In genomic region chr12:121238604-121239334, GRCh38 we compare ENCODE assay signal across 8 cellular contexts. TPM values are rescaled to one million over a fixed set of nuclear protein-coding genes. Genes with fewer than 3 reads are reported as not detected.
DNase-seq lines count a peak whose midpoint lies in the region; ATAC-seq and TF ChIP-seq lines count a peak whose summit lies in the region.

No MANE protein-coding gene starts in this region.

- H3K36me3 Mint-ChIP-seq in activated T-helper 1 cell treated with anti-CD3 and anti-CD28 coated beads, Interleukin-12 subunit alpha, Interleukin-12 subunit beta, Interleukin-2, Interleukin-4 antibody, amounts not matched to agents 30 ng/mL and 10 ng/mL and 1 ng/mL, durations not matched to agents 14 hours and 24 hours and 36 hours (ENCODE audit: low read depth), result peaks cover 33% of the 10 kb centered on the region
- peaks cover 13% of the 10 kb centered on the region for H3K36me3 Mint-ChIP-seq in neural progenitor cell

- no peaks in the 10 kb centered on the region for H3K27me3 Mint-ChIP-seq in activated T-helper 1 cell treated with anti-CD3 and anti-CD28 coated beads, Interleukin-12 subunit alpha, Interleukin-12 subunit beta, Interleukin-2, Interleukin-4 antibody, amounts not matched to agents 30 ng/mL and 10 ng/mL and 1 ng/mL, durations not matched to agents 14 hours and 24 hours and 36 hours (ENCODE audit: insufficient read depth)
- no peaks in the 10 kb centered on the region for H3K27me3 Mint-ChIP-seq in neural progenitor cell (ENCODE audit: insufficient read depth, low read depth)

- peak; percentile 14 for TF ChIP-seq CTCF in neural progenitor cell (IDR thresholded peaks at IDR 0.05)

- ATAC-seq in HG02642 (IDR thresholded peaks at IDR 0.05; ENCODE audit: poor library complexity, unreplicated experiment), result no peak
- ATAC-seq in esophagus mucosa, result no peak

- H3K9me3 Mint-ChIP-seq in activated T-helper 1 cell treated with anti-CD3 and anti-CD28 coated beads, Interleukin-12 subunit alpha, Interleukin-12 subunit beta, Interleukin-2, Interleukin-4 antibody, amounts not matched to agents 30 ng/mL and 10 ng/mL and 1 ng/mL, durations not matched to agents 14 hours and 24 hours and 36 hours, result no peaks in the 10 kb centered on the region
- no peaks in the 10 kb centered on the region for H3K9me3 Mint-ChIP-seq in neural progenitor cell

- peaks cover 32% of the 10 kb centered on the region for H3K4me1 ChIP-seq in neural progenitor cell

- intact Hi-C loops in activated T-helper 1 cell treated with anti-CD3 and anti-CD28 coated beads, Interleukin-12 subunit alpha, Interleukin-12 subunit beta, Interleukin-2, Interleukin-4 antibody, amounts not matched to agents 30 ng/mL and 10 ng/mL and 1 ng/mL, durations not matched to agents 14 hours and 24 hours and 36 hours (cut with micrococcal nuclease), result no loop called here

- no peaks in the 10 kb centered on the region for H3K27me3 ChIP-seq in neural progenitor cell

- peaks cover 30% of the 10 kb centered on the region for H3K4me1 Mint-ChIP-seq in activated T-helper 1 cell treated with anti-CD3 and anti-CD28 coated beads, Interleukin-12 subunit alpha, Interleukin-12 subunit beta, Interleukin-2, Interleukin-4 antibody, amounts not matched to agents 30 ng/mL and 10 ng/mL and 1 ng/mL, durations not matched to agents 14 hours and 24 hours and 36 hours (ENCODE audit: low read depth)
- peaks cover 23% of the 10 kb centered on the region for H3K4me1 Mint-ChIP-seq in neural progenitor cell

- H3K27ac ChIP-seq in neural progenitor cell, result peak overlapping the region; percentile 85

- no peak overlapping the region for H2AFZ ChIP-seq in neural progenitor cell (replicated peaks)

- H3K4me3 ChIP-seq in neural progenitor cell, result no peak overlapping the region

- no peaks in the 10 kb centered on the region for H3K9me3 ChIP-seq in neural progenitor cell (ENCODE audit: low read depth)

- peak; percentile 86 for DNase-seq in DMS79 (lab: John Stamatoyannopoulos, UW)
- DNase-seq in NCI-H1105 (lab: John Stamatoyannopoulos, UW), result peak; percentile 76
- no peak for DNase-seq in activated T-helper 1 cell treated with anti-CD3 and anti-CD28 coated beads, Interleukin-12 subunit alpha, Interleukin-12 subunit beta, Interleukin-2, Interleukin-4 antibody, amounts not matched to agents 30 ng/mL and 10 ng/mL and 1 ng/mL, durations not matched to agents 14 hours and 24 hours and 36 hours (ENCODE audit: low spot score)
- peak; percentile 67 for DNase-seq in neural progenitor cell (ENCODE audit: low spot score)
- no peak for DNase-seq in erythroblast (lab: John Stamatoyannopoulos, UW)
- no peak for DNase-seq in GM19238 (ENCODE audit: insufficient read length, low spot score)

- H3K4me2 ChIP-seq in neural progenitor cell, result peak overlapping the region; percentile 40

- no peak overlapping the region for H3K4me3 Mint-ChIP-seq in activated T-helper 1 cell treated with anti-CD3 and anti-CD28 coated beads, Interleukin-12 subunit alpha, Interleukin-12 subunit beta, Interleukin-2, Interleukin-4 antibody, amounts not matched to agents 30 ng/mL and 10 ng/mL and 1 ng/mL, durations not matched to agents 14 hours and 24 hours and 36 hours
- no peak overlapping the region for H3K4me3 Mint-ChIP-seq in neural progenitor cell

- no peaks in the 10 kb centered on the region for H3K36me3 ChIP-seq in neural progenitor cell

- H3K27ac Mint-ChIP-seq in activated T-helper 1 cell treated with anti-CD3 and anti-CD28 coated beads, Interleukin-12 subunit alpha, Interleukin-12 subunit beta, Interleukin-2, Interleukin-4 antibody, amounts not matched to agents 30 ng/mL and 10 ng/mL and 1 ng/mL, durations not matched to agents 14 hours and 24 hours and 36 hours, result peak overlapping the region; percentile 65
- H3K27ac Mint-ChIP-seq in neural progenitor cell, result no peak overlapping the region

- H3K79me2 ChIP-seq in neural progenitor cell (ENCODE audit: low read depth), result no peaks in the 10 kb centered on the region

- peaks cover 26% of the 10 kb centered on the region for H3F3A ChIP-seq in neural progenitor cell (ENCODE audit: low read depth)

- H3K9ac ChIP-seq in neural progenitor cell, result no peak overlapping the region

- H4K20me1 ChIP-seq in neural progenitor cell (ENCODE audit: low read depth), result no peaks in the 10 kb centered on the region

- TF ChIP-seq POLR2A in erythroblast (IDR thresholded peaks at IDR 0.05; ENCODE audit: low read length), result no peak

RNA-seq across cellular contexts. Expression of gene P2RX4, which starts 28.8 kb away (rescaled TPM):
- total RNA-seq in activated T-helper 1 cell treated with anti-CD3 and anti-CD28 coated beads, Interleukin-12 subunit alpha, Interleukin-12 subunit beta, Interleukin-2, Interleukin-4 antibody, amounts not matched to agents 30 ng/mL and 10 ng/mL and 1 ng/mL, durations not matched to agents 14 hours and 24 hours and 36 hours, result 22.8 and 25.3 TPM in 2 replicates
- total RNA-seq in neural progenitor cell (ENCODE audit: low replicate concordance) (10.3 and 30.7 TPM in 2 replicates), esophagus mucosa (5.0 TPM)

RNA-seq across cellular contexts. Expression of gene CAMKK2, which starts 57.7 kb away (rescaled TPM):
- total RNA-seq in activated T-helper 1 cell treated with anti-CD3 and anti-CD28 coated beads, Interleukin-12 subunit alpha, Interleukin-12 subunit beta, Interleukin-2, Interleukin-4 antibody, amounts not matched to agents 30 ng/mL and 10 ng/mL and 1 ng/mL, durations not matched to agents 14 hours and 24 hours and 36 hours, result 38.1 and 41.0 TPM in 2 replicates
- total RNA-seq in neural progenitor cell (ENCODE audit: low replicate concordance), result 21.0 and 31.1 TPM in 2 replicates
- total RNA-seq in esophagus mucosa, result 17.5 TPM

Comparison
In these comparisons a context has a peak if more than half of its experiments do, and no peak if none do; other contexts are left out.
1. DNase-seq: peak in DMS79 (single experiment), NCI-H1105 (single experiment) and neural progenitor cell (single experiment); none in activated T-helper 1 cell treated with anti-CD3 and anti-CD28 coated beads, Interleukin-12 subunit alpha, Interleukin-12 subunit beta, Interleukin-2, Interleukin-4 antibody, amounts not matched to agents 30 ng/mL and 10 ng/mL and 1 ng/mL, durations not matched to agents 14 hours and 24 hours and 36 hours (single experiment), erythroblast (0 of 2) and GM19238 (single experiment).